ENCODE assay signal across 8 cellular contexts in genomic region chr11:65084598-65085375, GRCh38. TPM values are rescaled to one million over a fixed set of nuclear protein-coding genes. Genes with fewer than 3 reads are reported as not detected.
A peak's percentile ranks its signal among the peaks of the same experiment; 100 is the strongest.
DNase-seq lines count a peak whose midpoint lies in the region; ATAC-seq and TF ChIP-seq lines count a peak whose summit lies in the region.

No MANE protein-coding gene starts in this region.

- peak overlapping the region; percentile 94 for H3K9ac ChIP-seq in mesenchymal stem cell (ENCODE audit: low read length)

- peak overlapping the region; percentile 94 for H4K8ac ChIP-seq in mesenchymal stem cell (ENCODE audit: low read length)

- H2BK15ac ChIP-seq in mesenchymal stem cell (ENCODE audit: low read depth, poor library complexity, severe bottlenecking), result no peak overlapping the region

- TF ChIP-seq CTCF in 22Rv1 (IDR thresholded peaks at IDR 0.05), result no peak
- no peak for TF ChIP-seq CTCF in astrocyte of the cerebellum (IDR thresholded peaks at IDR 0.05; ENCODE audit: low read depth, low read length, missing control alignments)

- no peak overlapping the region for H2BK5ac ChIP-seq in mesenchymal stem cell (ENCODE audit: low read depth, low read length, poor library complexity, severe bottlenecking)

- peak overlapping the region; percentile 9 for H2BK120ac ChIP-seq in mesenchymal stem cell (ENCODE audit: low read depth, low read length)

- H3K27ac ChIP-seq in 22Rv1 (peak overlapping the region; percentile 80), mesenchymal stem cell (ENCODE audit: low read length, poor library complexity, severe bottlenecking) (peak overlapping the region; percentile 16), aorta (ENCODE audit: low read depth in 1 of 2, low read length in 2 of 2) (peak overlapping the region in 1 of 2 donors; percentile 9)

- H3K4me1 ChIP-seq in mesenchymal stem cell (ENCODE audit: control insufficient read depth, insufficient read depth, low read depth, low read length) (peaks cover 11% of the 10 kb centered on the region), aorta (ENCODE audit: control insufficient read depth in 1 of 2, insufficient read depth in 2 of 2, low read length in 2 of 2) (no peaks in the 10 kb centered on the region)

- WGBS in mesenchymal stem cell, result 57% methylated on average over 22 of the region's 23 CpGs
- WGBS in aorta, 2 donors, result 37 to 41% methylated on average over 23 of the region's 23 CpGs

- peak overlapping the region in 1 of 2 experiments; percentile 23 for H3K23ac ChIP-seq in mesenchymal stem cell (ENCODE audit: low read length in 2 of 2)

- H3K14ac ChIP-seq in mesenchymal stem cell (ENCODE audit: low read length in 2 of 2), result peak overlapping the region in 1 of 2 experiments; percentile 90

- peak overlapping the region; percentile 17 for H2AK5ac ChIP-seq in mesenchymal stem cell (ENCODE audit: low read length, severe bottlenecking)

- no peak for DNase-seq in H7
- DNase-seq in astrocyte of the cerebellum (ENCODE audit: low read depth), result no peak
- DNase-seq in mesenchymal stem cell, result no peak
- no peak for DNase-seq in aorta
- no peak for DNase-seq in NCI-H69 (lab: John Stamatoyannopoulos, UW)
- no peak for DNase-seq in GOT3 (lab: John Stamatoyannopoulos, UW)
- DNase-seq in iPS-NIHi7 (ENCODE audit: extremely low spot score), result no peak

- intact Hi-C loops in aorta (cut with DNase I), result loop anchor here (5.0 to 10.0 kb wide), 2 partner anchors 38 to 60 kb away; partner anchors contain the start of genes FAU (in 1 of the 2), MRPL49 (in 1 of the 2) and SNX15 (in 1 of the 2)

- H3K79me1 ChIP-seq in mesenchymal stem cell (replicated peaks; ENCODE audit: low read length, poor library complexity, severe bottlenecking), result peaks cover 37% of the 10 kb centered on the region

- peak overlapping the region; percentile 64 for H4K91ac ChIP-seq in mesenchymal stem cell (ENCODE audit: low read length)

- H3K27me3 ChIP-seq in H7 (ENCODE audit: control insufficient read depth, insufficient read depth, low read length) (no peaks in the 10 kb centered on the region), mesenchymal stem cell (ENCODE audit: control insufficient read depth in 1 of 2, insufficient read depth in 1 of 2, low read length in 2 of 2) (no peaks in the 10 kb centered on the region), aorta (ENCODE audit: control insufficient read depth in 1 of 2, insufficient read depth in 2 of 2, low read length in 1 of 2) (no peaks in the 10 kb centered on the region)

- peaks cover 17% of the 10 kb centered on the region for H3K36me3 ChIP-seq in H7 (replicated peaks; ENCODE audit: control insufficient read depth, insufficient read depth, low read length)
- peaks cover 45 to 48% of the 10 kb centered on the region in 2 experiments for H3K36me3 ChIP-seq in mesenchymal stem cell (ENCODE audit: control insufficient read depth in 1 of 2, insufficient read depth in 2 of 2, low read depth in 1 of 2, low read length in 2 of 2)
- H3K36me3 ChIP-seq in aorta (ENCODE audit: control insufficient read depth in 1 of 2, insufficient read depth in 2 of 2, low read length in 1 of 2), result no peaks in the 10 kb centered on the region

- peak overlapping the region; percentile 56 for H2AFZ ChIP-seq in mesenchymal stem cell (ENCODE audit: low read depth, low read length)

- H3K9me3 ChIP-seq in mesenchymal stem cell (ENCODE audit: control insufficient read depth, low read length) (no peaks in the 10 kb centered on the region), aorta (ENCODE audit: control insufficient read depth, low read length) (no peaks in the 10 kb centered on the region)

- no peak for ATAC-seq in aorta (ENCODE audit: low FRiP score)

- H3K4me3 ChIP-seq in H7 (ENCODE audit: insufficient read depth, low read depth, low read length), result peak overlapping the region; percentile 88
- peak overlapping the region; percentile 71 for H3K4me3 ChIP-seq in astrocyte of the cerebellum (ENCODE audit: low read depth, low read length)
- H3K4me3 ChIP-seq in mesenchymal stem cell (ENCODE audit: insufficient read depth in 1 of 2, low read depth in 1 of 2, low read length in 2 of 2), result peak overlapping the region; percentile 86 to 89
- peak overlapping the region; percentile 79 to 83 for H3K4me3 ChIP-seq in aorta (ENCODE audit: low read length in 2 of 2)

- H3K4ac ChIP-seq in mesenchymal stem cell (ENCODE audit: low read depth in 1 of 2, low read length in 2 of 2), result peak overlapping the region in 1 of 2 experiments; percentile 93

- H3K4me2 ChIP-seq in mesenchymal stem cell (ENCODE audit: low read length, poor library complexity, severe bottlenecking), result peak overlapping the region; percentile 83

- in situ Hi-C loops in astrocyte of the cerebellum (cut with HindIII; ENCODE audit: low sequenced_read_pairs), result no loop called here

- H3K18ac ChIP-seq in mesenchymal stem cell (ENCODE audit: low read depth in 1 of 2, low read length in 2 of 2), result peak overlapping the region; percentile 52 to 94

- peak overlapping the region; percentile 25 to 64 for H2BK12ac ChIP-seq in mesenchymal stem cell (ENCODE audit: low read length in 2 of 2)

RNA-seq across cellular contexts. Expression of gene ZFPL1, which starts 0.8 kb away (rescaled TPM):
- total RNA-seq in H7 (2014; rRNA removed; shearing (Covaris generic)), result 53.8 and 55.3 TPM in 2 replicates
- 46.7 TPM for polyA plus RNA-seq in mesenchymal stem cell (2013, experiment 1 of 2)
- 47.0 TPM for polyA plus RNA-seq in mesenchymal stem cell (2013, experiment 2 of 2)
- 10 to 100 TPM; 31.5 to 35.0 TPM for total RNA-seq in aorta
- polyA plus RNA-seq in aorta, result 10 to 100 TPM; 24.9 to 69.9 TPM

RNA-seq across cellular contexts. Expression of gene CDCA5, which starts 0.9 kb away (rescaled TPM):
- total RNA-seq in H7 (2014; rRNA removed; shearing (Covaris generic)), result 83.8 and 88.7 TPM in 2 replicates
- 3.3 TPM for polyA plus RNA-seq in mesenchymal stem cell (2013, experiment 1 of 2)
- polyA plus RNA-seq in mesenchymal stem cell (2013, experiment 2 of 2), result 3.6 TPM
- total RNA-seq in aorta, result 1 to 10 TPM in 1 of 2 donors, under 1 TPM in 1; 0.81 to 1.0 TPM
- polyA plus RNA-seq in aorta, result 1 to 10 TPM in 1 of 2 donors, under 1 TPM in 1; 1.00 to 2.5 TPM

RNA-seq across cellular contexts. Expression of gene VPS51, which starts 11.2 kb away (rescaled TPM):
- 162 and 186 TPM in 2 replicates for total RNA-seq in H7 (2014; rRNA removed; shearing (Covaris generic))
- polyA plus RNA-seq in mesenchymal stem cell (2013, experiment 1 of 2), result 33.1 TPM
- polyA plus RNA-seq in mesenchymal stem cell (2013, experiment 2 of 2), result 37.1 TPM
- 100 to 1,000 TPM; 101 to 121 TPM for total RNA-seq in aorta
- polyA plus RNA-seq in aorta, result 100 to 1,000 TPM in 1 of 2 donors, 10 to 100 TPM in 1; 73.0 to 191 TPM

RNA-seq across cellular contexts. Expression of gene NAALADL1, which starts 26.4 kb away (rescaled TPM):
- total RNA-seq in H7 (2014; rRNA removed; shearing (Covaris generic)), result 1.4 and 2.4 TPM in 2 replicates
- 0.40 TPM for polyA plus RNA-seq in mesenchymal stem cell (2013, experiment 1 of 2)
- 0.29 TPM for polyA plus RNA-seq in mesenchymal stem cell (2013, experiment 2 of 2)
- 10 to 100 TPM; 14.1 to 29.4 TPM for total RNA-seq in aorta
- 10 to 100 TPM; 25.8 to 45.9 TPM for polyA plus RNA-seq in aorta

RNA-seq across cellular contexts. Expression of gene TM7SF2, which starts 26.9 kb away (rescaled TPM):
- total RNA-seq in H7 (2014; rRNA removed; shearing (Covaris generic)), result 31.9 and 45.2 TPM in 2 replicates
- polyA plus RNA-seq in mesenchymal stem cell (2013, experiment 1 of 2), result 37.6 TPM
- polyA plus RNA-seq in mesenchymal stem cell (2013, experiment 2 of 2), result 37.2 TPM
- 1 to 10 TPM; 5.2 to 7.2 TPM for total RNA-seq in aorta
- 10 to 100 TPM in 1 of 2 donors, 1 to 10 TPM in 1; 4.0 to 11.8 TPM for polyA plus RNA-seq in aorta

Comparison
In these comparisons a context has a peak if more than half of its experiments do, and no peak if none do; other contexts are left out.
1. RNA of gene CDCA5, which starts 0.9 kb away (total RNA-seq): 83.8 to 88.7 TPM in H7; 0.81 to 1.0 TPM in aorta; every median in the first group is over 10 times any median in the second.
2. Peak in every context shown above with its lines, with median percentiles within 50 percentile points of each other: H3K4me3 ChIP-seq.